ENCODE assay signal across 21 cellular contexts in genomic region chr1:154578058-154578418, GRCh38. TPM values are rescaled to one million over a fixed set of nuclear protein-coding genes. Genes with fewer than 3 reads are reported as not detected.
DNase-seq lines count a peak whose midpoint lies in the region; ATAC-seq and TF ChIP-seq lines count a peak whose summit lies in the region.
"Had no signal": no experiment of that assay in that cellular context is flagged by ENCODE, and none has a peak within 500 bp of the region (broad histone marks: within the 10 kb centered on the region; RNA-seq: fewer than 3 reads in every experiment).

No MANE protein-coding gene starts in this region.

- 28 to 44% methylated on average over 6 of the region's 6 CpGs for WGBS in heart right ventricle, 2 donors

- H3K9me3 ChIP-seq in BLaER1 treated with 17β-estradiol and CSF1 and Interleukin-3, amounts not matched to agents 10 nM and 100 nM (replicated peaks in 1 of 11) = no peaks in the 10 kb centered on the region
- H3K9me3 ChIP-seq in heart right ventricle = no peaks in the 10 kb centered on the region
- H3K9me3 ChIP-seq in neutrophil = no peaks in the 10 kb centered on the region
- H3K9me3 ChIP-seq: sigmoid colon had no signal

- peaks cover 35 to 88% (median 71%) of the 10 kb centered on the region in 11 experiments; a peak in 21 of 22 replicates for H4K20me1 ChIP-seq in BLaER1 treated with 17β-estradiol and CSF1 and Interleukin-3, amounts not matched to agents 10 nM and 100 nM

- H3K27ac ChIP-seq in BLaER1 treated with 17β-estradiol and CSF1 and Interleukin-3, amounts not matched to agents 10 nM and 100 nM = 0 out of 22 replicates have a peak overlapping the region, but pooled peaks of 1 of the 11 experiments have one; percentile 15
- H3K27ac ChIP-seq in heart right ventricle (peak overlapping the region in 6 of 10 donors; percentile 25 to 83 (median 53)), neutrophil (peak overlapping the region; percentile 9)
- H3K27ac ChIP-seq: hepatocyte, sigmoid colon had no signal

- H3K4me1 ChIP-seq in BLaER1 treated with 17β-estradiol and CSF1 and Interleukin-3, amounts not matched to agents 10 nM and 100 nM = peaks cover 0 to 68% (median 65%) of the 10 kb centered on the region in 10 experiments; a peak in 16 of 20 replicates
- H3K4me1 ChIP-seq in heart right ventricle (peaks cover 5 to 35% (median 16%) of the 10 kb centered on the region in 9 donors), neutrophil (ENCODE audit: control insufficient read depth in 1 of 2, insufficient read depth in 1 of 2, low read depth in 1 of 2, low read length in 1 of 2) (no peaks in the 10 kb centered on the region)

- peak overlapping the region in 8 of 11 experiments; percentile 25 to 83 (median 58); a peak in 13 of 22 replicates for H3K4me2 ChIP-seq in BLaER1 treated with 17β-estradiol and CSF1 and Interleukin-3, amounts not matched to agents 10 nM and 100 nM
- H3K4me2 ChIP-seq: hepatocyte had no signal

- DNase-seq in M059J (ENCODE audit: low read depth) = peak; percentile 39
- peak in 1 of 2 donors; percentile 24 for DNase-seq in heart right ventricle
- no peak for DNase-seq in H4 (ENCODE audit: low spot score)
- DNase-seq in OCI-M2 (lab: John Stamatoyannopoulos, UW; ENCODE audit: unreplicated experiment) = no peak
- DNase-seq: activated CD4-positive, alpha-beta T cell treated with anti-CD3 and anti-CD28 coated beads, Interleukin-2, amount 50 U/mL, for 1 hour; activated gamma-delta T cell treated with Interleukin-2 at 50 U/mL for 16 hours; amniotic stem cell; cerebellar nuclear complex; effector memory CD4-positive, alpha-beta T cell; EL; Kasumi-1; midbrain; NCI-H1105 treated with DMSO at 0.1 percent for 48 hours; NCI-H774; sigmoid colon had no signal

- intact Hi-C loops in heart right ventricle (cut with DNase I) = no loop called here

- no peak for TF ChIP-seq CTCF in heart right ventricle (IDR thresholded peaks at IDR 0.05)
- no peak for TF ChIP-seq CTCF in neutrophil (IDR thresholded peaks at IDR 0.05)

- H3K36me3 ChIP-seq in BLaER1 treated with 17β-estradiol and CSF1 and Interleukin-3, amounts not matched to agents 10 nM and 100 nM = peaks cover 48 to 62% (median 54%) of the 10 kb centered on the region in 11 experiments
- H3K36me3 ChIP-seq in heart right ventricle (peaks cover 0 to 53% (median 32%) of the 10 kb centered on the region in 9 donors), neutrophil (peaks cover 72% of the 10 kb centered on the region)

- ATAC-seq in heart right ventricle = peak; percentile 52 to 89 (median 82)
- no peak for ATAC-seq in GM21360 (IDR thresholded peaks at IDR 0.05; ENCODE audit: unreplicated experiment)
- ATAC-seq in HG03565 (IDR thresholded peaks at IDR 0.05; ENCODE audit: unreplicated experiment) = no peak

- H3K9ac ChIP-seq in BLaER1 treated with 17β-estradiol and CSF1 and Interleukin-3, amounts not matched to agents 10 nM and 100 nM = peak overlapping the region in 2 of 11 experiments; percentile 54 to 55; a peak in 4 of 22 replicates

- H3K27me3 ChIP-seq in BLaER1 treated with 17β-estradiol and CSF1 and Interleukin-3, amounts not matched to agents 10 nM and 100 nM = no peaks in the 10 kb centered on the region
- H3K27me3 ChIP-seq in heart right ventricle (peaks cover 0 to 2% (median 0%) of the 10 kb centered on the region in 7 donors), neutrophil (peaks cover 15% of the 10 kb centered on the region)
- H3K27me3 ChIP-seq: hepatocyte, sigmoid colon had no signal

- H3K4me3 ChIP-seq in BLaER1 treated with 17β-estradiol and CSF1 and Interleukin-3, amounts not matched to agents 10 nM and 100 nM = no peak overlapping the region
- H3K4me3 ChIP-seq in heart right ventricle (no peak overlapping the region), neutrophil (ENCODE audit: low read depth in 1 of 2, low read length in 1 of 2) (no peak overlapping the region)
- H3K4me3 ChIP-seq: hepatocyte, sigmoid colon had no signal

RNA-seq across cellular contexts. Expression of gene CHRNB2, which starts 10.5 kb away (rescaled TPM):
- total RNA-seq in M059J (2014; rRNA removed; shearing (Covaris generic)) = not detected in 2 replicates
- total RNA-seq in heart right ventricle = under 1 TPM in 3 of 10 donors, not detected in 7; 0.06 to 0.13 (median 0.07) TPM
- polyA plus RNA-seq in heart right ventricle = under 1 TPM in 1 of 2 donors, not detected in 1; 0.03 TPM
- not detected in 2 replicates for total RNA-seq in H4 (2014; rRNA removed; shearing (Covaris generic))
- total RNA-seq: fibroblast of lung had no signal
- polyA plus RNA-seq: hepatocyte had no signal

RNA-seq across cellular contexts. Expression of gene UBE2Q1, which starts 19.6 kb away (rescaled TPM):
- total RNA-seq in M059J (2014; rRNA removed; shearing (Covaris generic)) = 34.2 and 42.4 TPM in 2 replicates
- total RNA-seq in heart right ventricle = 10 to 100 TPM; 49.1 to 83.5 (median 59.0) TPM
- polyA plus RNA-seq in heart right ventricle = 10 to 100 TPM; 19.4 to 28.9 TPM
- total RNA-seq in H4 (2014; rRNA removed; shearing (Covaris generic)) = 34.9 and 35.7 TPM in 2 replicates

RNA-seq across cellular contexts. Expression of gene ADAR, which starts 29.9 kb away (rescaled TPM):
- total RNA-seq in M059J (2014; rRNA removed; shearing (Covaris generic)) = 178 and 260 TPM in 2 replicates
- total RNA-seq in heart right ventricle = 100 to 1,000 TPM in 1 of 10 donors, 10 to 100 TPM in 9; 45.3 to 103 (median 55.3) TPM
- polyA plus RNA-seq in heart right ventricle = 10 to 100 TPM; 15.4 to 19.4 TPM
- total RNA-seq in H4 (2014; rRNA removed; shearing (Covaris generic)) = 110 and 120 TPM in 2 replicates

Comparison
In these comparisons a context has a peak if more than half of its experiments do, and no peak if none do; other contexts are left out.
1. ATAC-seq: peak in heart right ventricle (8 of 8); none in GM21360 (single experiment) and HG03565 (single experiment).